Comparison of ENCODE assay signal across 17 cellular contexts in the genomic region with DNA sequence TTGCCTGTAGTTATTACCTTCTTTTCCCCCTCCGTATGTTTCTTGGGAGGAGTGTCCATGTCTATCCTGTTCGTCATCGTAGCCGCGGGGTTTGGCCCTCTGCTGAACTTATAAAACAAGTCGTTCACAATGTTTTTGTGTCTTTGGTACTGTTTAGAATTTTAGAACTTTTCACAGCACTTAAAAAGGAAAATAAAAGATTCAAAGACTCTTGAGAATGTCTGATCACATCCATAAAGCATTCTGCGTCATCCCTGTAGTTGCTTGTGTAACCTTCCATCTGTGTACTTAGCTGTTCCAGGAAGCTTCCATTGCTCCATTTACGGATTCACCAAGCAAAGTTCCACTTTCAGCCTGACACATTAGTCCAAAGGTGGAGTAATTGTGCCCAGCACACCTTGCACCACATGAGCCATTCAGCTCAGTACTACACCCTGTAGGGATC.
A peak's percentile ranks its signal among the peaks of the same experiment; 100 is the strongest.
DNase-seq lines count a peak whose midpoint lies in the region; ATAC-seq and TF ChIP-seq lines count a peak whose summit lies in the region.
"Had no signal": no experiment of that assay in that cellular context is flagged by ENCODE, and none has a peak within 500 bp of the region (broad histone marks: within the 10 kb centered on the region; RNA-seq: fewer than 3 reads in every experiment).

No MANE protein-coding gene starts in this region.

- in situ Hi-C loops in gastrocnemius medialis (cut with MboI; ENCODE audit: low sequenced_read_pairs in 4 of 4), result no loop called here

- CTCF ChIA-PET in BJ (lab: Yijun Ruan, JAX), result interaction anchor here (1.5 kb wide), 1 partner anchor 390 kb away, joined by 4 read pairs; no protein-coding TSS in a partner anchor

- no peaks in the 10 kb centered on the region for H3K27me3 ChIP-seq in BJ (ENCODE audit: control insufficient read depth, insufficient read depth, low read length)
- H3K27me3 ChIP-seq in spleen (replicated peaks in 1 of 7), result no peaks in the 10 kb centered on the region
- no peaks in the 10 kb centered on the region for H3K27me3 ChIP-seq in gastrocnemius medialis

- no peaks in the 10 kb centered on the region for H3K36me3 Mint-ChIP-seq in HFFc6 (ENCODE audit: low read depth)
- H3K36me3 Mint-ChIP-seq: CD4-positive, CD25-positive, alpha-beta regulatory T cell had no signal

- 84 to 96% (median 92%) methylated on average over 8 of the region's 8 CpGs for WGBS in spleen, 5 donors

- H3K27ac ChIP-seq in spleen, result no peak overlapping the region
- no peak overlapping the region for H3K27ac ChIP-seq in gastrocnemius medialis

- intact Hi-C loops in mucosa of descending colon (cut with DNase I, micrococcal nuclease), result no loop called here
- intact Hi-C loops in spleen (cut with DNase I; ENCODE audit: low total_unique reads), result no loop called here
- intact Hi-C loops in gastrocnemius medialis (cut with DNase I; ENCODE audit: low total_unique reads), result no loop called here

- H3K9me3 Mint-ChIP-seq in HFFc6, result no peaks in the 10 kb centered on the region

- no peaks in the 10 kb centered on the region; the same call in none of the 2 replicates for H3K27me3 Mint-ChIP-seq in HFFc6 (ENCODE audit: insufficient read depth)
- H3K27me3 Mint-ChIP-seq: B cell had no signal

- H3K36me3 ChIP-seq in BJ (ENCODE audit: control insufficient read depth, insufficient read depth, low read length), result no peaks in the 10 kb centered on the region
- no peaks in the 10 kb centered on the region for H3K36me3 ChIP-seq in mucosa of descending colon (ENCODE audit: low read depth)
- H3K36me3 ChIP-seq in spleen, result no peaks in the 10 kb centered on the region
- H3K36me3 ChIP-seq in gastrocnemius medialis, result no peaks in the 10 kb centered on the region

- H3K4me1 Mint-ChIP-seq in HFFc6 (ENCODE audit: low read depth), result peaks cover 30% of the 10 kb centered on the region; the same call in 1 of the 2 replicates
- H3K4me1 Mint-ChIP-seq: B cell; CD4-positive, CD25-positive, alpha-beta regulatory T cell had no signal

- H3K9me3 ChIP-seq in mucosa of descending colon (no peaks in the 10 kb centered on the region), spleen (no peaks in the 10 kb centered on the region), gastrocnemius medialis (no peaks in the 10 kb centered on the region)

- no peak overlapping the region for H3K4me3 ChIP-seq in BJ (ENCODE audit: low read depth, low read length)
- no peak overlapping the region for H3K4me3 ChIP-seq in mucosa of descending colon
- no peak overlapping the region for H3K4me3 ChIP-seq in spleen
- no peak overlapping the region for H3K4me3 ChIP-seq in gastrocnemius medialis
- H3K4me3 ChIP-seq: K562 had no signal

- no peak for TF ChIP-seq CTCF in BJ (IDR thresholded peaks at IDR 0.05; ENCODE audit: insufficient read depth, low read depth, low read length)
- no peak for TF ChIP-seq CTCF in HFFc6 (IDR thresholded peaks at IDR 0.05)
- TF ChIP-seq CTCF in mucosa of descending colon (IDR thresholded peaks at IDR 0.05), result no peak
- no peak for TF ChIP-seq CTCF in spleen (IDR thresholded peaks at IDR 0.05 in 8 of 11, conservative IDR thresholded peaks at IDR 0.05 in 3 of 11)
- no peak for TF ChIP-seq CTCF in gastrocnemius medialis (IDR thresholded peaks at IDR 0.05 in 4 of 5, conservative IDR thresholded peaks at IDR 0.05 in 1 of 5)

- H3K4me1 ChIP-seq in mucosa of descending colon (ENCODE audit: low read depth) (no peaks in the 10 kb centered on the region), spleen (no peaks in the 10 kb centered on the region), gastrocnemius medialis (no peaks in the 10 kb centered on the region)

- DNase-seq in BJ (ENCODE audit: low read depth) (peak; percentile 66), HFFc6 (no peak), fibroblast of the conjunctiva (ENCODE audit: low read depth) (peak; percentile 17), mucosa of descending colon (no peak), Kasumi-1 (lab: John Stamatoyannopoulos, UW) (no peak), spleen (no peak), gastrocnemius medialis (no peak), hippocampal formation (lab: John Stamatoyannopoulos, UW) (no peak)
- DNase-seq: CD4-positive, CD25-positive, alpha-beta regulatory T cell; DMS153; GOT3; NCI-H1694 treated with DMSO at 0.1 percent for 48 hours; NCI-H748 treated with DMSO at 0.1 percent for 48 hours; NK-92 treated with Interleukin-12 subunit alpha and Interleukin-12 subunit beta, amount 100 ng/mL, for 24 hours; SHP77 treated with DMSO at 0.1 percent for 48 hours had no signal

- H3K27ac Mint-ChIP-seq in HFFc6, result peak overlapping the region; percentile 83; the same call in 1 of the 2 replicates
- H3K27ac Mint-ChIP-seq: B cell had no signal

- TF ChIP-seq POLR2A in spleen (IDR thresholded peaks at IDR 0.05), result no peak
- TF ChIP-seq POLR2A in gastrocnemius medialis (IDR thresholded peaks at IDR 0.05), result no peak

- peak; percentile 13 for ATAC-seq in mucosa of descending colon
- no peak for ATAC-seq in gastrocnemius medialis
- ATAC-seq: K562 had no signal

- POLR2A ChIA-PET in BJ (lab: Charles Lee), result interaction anchor here (0.5 kb wide), 1 partner anchor 208 kb away, joined by 3 read pairs; no protein-coding TSS in a partner anchor

- H3K4me3 Mint-ChIP-seq in HFFc6, result peak overlapping the region; percentile 73; the same call in 1 of the 2 replicates
- H3K4me3 Mint-ChIP-seq: B cell; CD4-positive, CD25-positive, alpha-beta regulatory T cell had no signal

Comparison
In these comparisons a context has a peak if more than half of its experiments do, and no peak if none do; other contexts are left out.
1. DNase-seq: peak in BJ (single experiment) and fibroblast of the conjunctiva (single experiment); none in HFFc6 (single experiment), mucosa of descending colon (0 of 3), Kasumi-1 (0 of 2), spleen (single experiment), gastrocnemius medialis (0 of 2) and hippocampal formation (0 of 2).